Comparison of ENCODE assay signal across 20 cellular contexts in genomic region chr3:192726386-192726785, GRCh38. TPM values are rescaled to one million over a fixed set of nuclear protein-coding genes. Genes with fewer than 3 reads are reported as not detected.
"Had no signal": no experiment of that assay in that cellular context is flagged by ENCODE, and none has a peak within 500 bp of the region (broad histone marks: within the 10 kb centered on the region; RNA-seq: fewer than 3 reads in every experiment).

No MANE protein-coding gene starts in this region.

- H3K36me3 Mint-ChIP-seq: memory B cell; naive B cell; stimulated activated effector memory CD8-positive, alpha-beta T cell treated with anti-CD3 and anti-CD28 coated beads, Interleukin-12 subunit alpha, Interleukin-12 subunit beta, amount 100 ng/mL, for 72 hours had no signal

- H3K27ac ChIP-seq: esophagus muscularis mucosa, left lung, neutrophil, pancreas, sigmoid colon, WERI-Rb-1 had no signal

- H3K9me3 ChIP-seq: esophagus muscularis mucosa, left lung, mucosa of descending colon, neutrophil, pancreas, sigmoid colon had no signal

- H3K4me3 Mint-ChIP-seq: activated T-cell treated with anti-CD3 and anti-CD28 coated beads, Interleukin-2, amount 50 U/mL, for 72 hours; memory B cell; stimulated activated effector memory CD8-positive, alpha-beta T cell treated with anti-CD3 and anti-CD28 coated beads, Interleukin-12 subunit alpha, Interleukin-12 subunit beta, amount 100 ng/mL, for 72 hours had no signal

- DNase-seq: activated CD4-positive, alpha-beta T cell treated with anti-CD3 and anti-CD28 coated beads, Interleukin-2, amount 50 U/mL, for 4 hours; activated effector memory CD4-positive, alpha-beta T cell treated with anti-CD3 and anti-CD28 coated beads, Interleukin-2, amount 50 U/mL, for 16 hours; activated naive CD4-positive, alpha-beta T cell treated with anti-CD3 and anti-CD28 coated beads, Interleukin-2, amount 50 U/mL, for 16 hours; activated T-cell treated with anti-CD3 and anti-CD28 coated beads, Interleukin-2, amount 50 U/mL, for 72 hours; cerebellar nuclear complex; effector CD8-positive, alpha-beta T cell; mucosa of descending colon; naive B cell; sigmoid colon; stimulated activated CD4-positive, alpha-beta T cell treated with anti-CD3 and anti-CD28 coated beads, Interleukin-4, amount 100 ng/mL, for 24 hours; SW 1271; T-helper 2 cell had no signal

- H3K4me1 Mint-ChIP-seq: stimulated activated effector memory CD8-positive, alpha-beta T cell treated with anti-CD3 and anti-CD28 coated beads, Interleukin-12 subunit alpha, Interleukin-12 subunit beta, amount 100 ng/mL, for 72 hours had no signal

- H3K27me3 ChIP-seq: esophagus muscularis mucosa, sigmoid colon had no signal

- H3K27ac Mint-ChIP-seq: activated T-cell treated with anti-CD3 and anti-CD28 coated beads, Interleukin-2, amount 50 U/mL, for 72 hours; memory B cell; naive B cell; stimulated activated effector memory CD8-positive, alpha-beta T cell treated with anti-CD3 and anti-CD28 coated beads, Interleukin-12 subunit alpha, Interleukin-12 subunit beta, amount 100 ng/mL, for 72 hours had no signal

- H3K4me3 ChIP-seq: mucosa of descending colon, pancreas had no signal

- ATAC-seq: activated T-cell treated with anti-CD3 and anti-CD28 coated beads, Interleukin-2, amount 50 U/mL, for 72 hours; left lung; mucosa of descending colon; stimulated activated effector memory CD8-positive, alpha-beta T cell treated with anti-CD3 and anti-CD28 coated beads, Interleukin-12 subunit alpha, Interleukin-12 subunit beta, amount 100 ng/mL, for 72 hours had no signal

- H3K36me3 ChIP-seq: esophagus muscularis mucosa, left lung, neutrophil, pancreas, sigmoid colon, WERI-Rb-1 had no signal

- H3K4me1 ChIP-seq: left lung had no signal

RNA-seq across cellular contexts. Expression of gene FGF12, which starts 1.0 kb away (rescaled TPM):
- total RNA-seq: activated CD8-positive, alpha-beta memory T cell treated with anti-CD3 and anti-CD28 coated beads for 36 hours; activated T-cell treated with anti-CD3 and anti-CD28 coated beads, Interleukin-2, amount 50 U/mL, for 72 hours had no signal
